7 cellular contexts compared by ENCODE assay signal in the genomic region with DNA sequence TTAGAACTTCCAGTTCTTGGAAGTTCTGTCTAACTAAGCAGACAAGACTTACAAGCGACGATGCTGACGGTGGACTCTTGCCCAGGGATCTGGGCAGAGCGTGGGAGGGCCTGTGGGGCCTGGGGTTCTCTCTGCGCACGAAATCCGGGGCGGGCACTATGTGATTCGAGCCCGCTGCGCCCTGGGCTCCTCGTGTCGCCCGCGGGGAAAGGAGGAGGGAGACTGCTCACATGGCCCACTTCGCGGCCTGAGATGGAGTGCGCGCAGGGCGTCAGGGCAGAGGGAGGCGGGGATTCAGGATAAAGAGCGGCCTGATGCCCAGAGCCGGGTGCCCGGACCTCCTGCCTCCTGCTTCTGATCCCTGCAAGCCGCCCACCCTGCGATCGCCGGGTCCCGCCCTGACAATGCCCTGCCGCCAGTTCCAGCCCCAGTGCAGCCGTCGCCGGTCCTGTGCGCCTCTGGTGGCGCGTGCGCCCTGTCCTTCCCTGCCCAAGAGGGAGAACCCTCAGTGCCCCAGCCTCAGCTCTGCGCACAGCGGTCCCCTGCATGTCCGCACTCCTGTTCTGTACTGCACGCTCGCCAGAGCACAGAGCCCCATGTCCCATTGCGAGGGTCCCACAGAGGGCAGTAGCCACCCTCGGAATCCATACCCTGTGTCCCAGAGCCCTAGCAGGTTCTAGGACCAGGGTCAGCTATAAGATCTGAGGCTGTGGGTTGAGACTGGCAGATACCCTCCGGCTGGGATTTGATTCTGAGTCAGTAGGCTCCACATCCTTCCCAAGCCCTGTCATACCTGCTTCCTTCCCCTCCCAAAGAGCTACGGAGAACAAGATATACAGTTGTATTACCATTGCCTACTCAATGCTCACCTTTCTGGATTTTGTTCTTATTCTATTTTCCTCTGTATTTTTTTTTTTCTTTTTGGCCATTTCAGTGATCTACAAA.
DNase-seq lines count a peak whose midpoint lies in the region; ATAC-seq and TF ChIP-seq lines count a peak whose summit lies in the region.

No MANE protein-coding gene starts in this region.

- no peak overlapping the region for H3K27ac Mint-ChIP-seq in activated T-cell treated with anti-CD3 and anti-CD28 coated beads, Interleukin-2, amount 50 U/mL, for 72 hours

- no peak overlapping the region for H3K27ac ChIP-seq in HUES6 (ENCODE audit: low read depth, low read length)

- intact Hi-C loops in head of caudate nucleus (cut with DNase I), result no loop called here

- H3K36me3 Mint-ChIP-seq in activated T-cell treated with anti-CD3 and anti-CD28 coated beads, Interleukin-2, amount 50 U/mL, for 72 hours (ENCODE audit: insufficient read depth in 2 of 2), result no peaks in the 10 kb centered on the region

- DNase-seq in activated T-cell treated with anti-CD3 and anti-CD28 coated beads, Interleukin-2, amount 50 U/mL, for 72 hours, result peak; percentile 13 to 20
- peak in 40 of 42 donors; percentile 2 to 71 (median 42) for DNase-seq in head of caudate nucleus
- no peak for DNase-seq in retinal pigment epithelial cell (ENCODE audit: low read depth)
- DNase-seq in NCI-H2196 (lab: John Stamatoyannopoulos, UW; ENCODE audit: unreplicated experiment), result no peak

- no peaks in the 10 kb centered on the region for H3K9me3 ChIP-seq in HUES6 (ENCODE audit: control insufficient read depth, insufficient read depth, low read depth, low read length)

- H3K36me3 ChIP-seq in HUES6 (ENCODE audit: control insufficient read depth, insufficient read depth, low read length), result no peaks in the 10 kb centered on the region

- no peaks in the 10 kb centered on the region for H3K9me3 Mint-ChIP-seq in activated T-cell treated with anti-CD3 and anti-CD28 coated beads, Interleukin-2, amount 50 U/mL, for 72 hours

- H3K9ac ChIP-seq in HUES6 (ENCODE audit: low read length), result peak overlapping the region; percentile 1

- H3K27me3 ChIP-seq in HUES6 (ENCODE audit: control insufficient read depth, insufficient read depth, low read length), result peaks cover 25% of the 10 kb centered on the region

- TF ChIP-seq CTCF in retinal pigment epithelial cell (conservative IDR thresholded peaks at IDR 0.05; ENCODE audit: low read depth, low read length), result peak; percentile 30

- H3K4me1 Mint-ChIP-seq in activated T-cell treated with anti-CD3 and anti-CD28 coated beads, Interleukin-2, amount 50 U/mL, for 72 hours (ENCODE audit: low read depth), result peaks cover 12% of the 10 kb centered on the region

- H3K4me1 ChIP-seq in HUES6 (ENCODE audit: control insufficient read depth, insufficient read depth, low read length), result no peaks in the 10 kb centered on the region

- H3K27me3 Mint-ChIP-seq in activated T-cell treated with anti-CD3 and anti-CD28 coated beads, Interleukin-2, amount 50 U/mL, for 72 hours (ENCODE audit: low read depth), result peaks cover 50% of the 10 kb centered on the region

- peak overlapping the region; percentile 78 to 82 for H3K4me3 Mint-ChIP-seq in activated T-cell treated with anti-CD3 and anti-CD28 coated beads, Interleukin-2, amount 50 U/mL, for 72 hours

- peak; percentile 67 to 73 for ATAC-seq in activated T-cell treated with anti-CD3 and anti-CD28 coated beads, Interleukin-2, amount 50 U/mL, for 72 hours (replicated peaks in 1 of 2)
- ATAC-seq in HG02981 (IDR thresholded peaks at IDR 0.05; ENCODE audit: unreplicated experiment) (no peak), GM19328 (IDR thresholded peaks at IDR 0.05; ENCODE audit: unreplicated experiment) (no peak)

- H3K4me3 ChIP-seq in HUES6 (ENCODE audit: low read depth, low read length) (peak overlapping the region; percentile 52), retinal pigment epithelial cell (ENCODE audit: low read length) (peak overlapping the region; percentile 52)

Comparison
In these comparisons a context has a peak if more than half of its experiments do, and no peak if none do; other contexts are left out.
1. ATAC-seq: peak in activated T-cell treated with anti-CD3 and anti-CD28 coated beads, Interleukin-2, amount 50 U/mL, for 72 hours (2 of 2); none in HG02981 (single experiment) and GM19328 (single experiment).
2. DNase-seq: peak in activated T-cell treated with anti-CD3 and anti-CD28 coated beads, Interleukin-2, amount 50 U/mL, for 72 hours (2 of 2) and head of caudate nucleus (40 of 42); none in retinal pigment epithelial cell (single experiment) and NCI-H2196 (single experiment).